In the genomic region with DNA sequence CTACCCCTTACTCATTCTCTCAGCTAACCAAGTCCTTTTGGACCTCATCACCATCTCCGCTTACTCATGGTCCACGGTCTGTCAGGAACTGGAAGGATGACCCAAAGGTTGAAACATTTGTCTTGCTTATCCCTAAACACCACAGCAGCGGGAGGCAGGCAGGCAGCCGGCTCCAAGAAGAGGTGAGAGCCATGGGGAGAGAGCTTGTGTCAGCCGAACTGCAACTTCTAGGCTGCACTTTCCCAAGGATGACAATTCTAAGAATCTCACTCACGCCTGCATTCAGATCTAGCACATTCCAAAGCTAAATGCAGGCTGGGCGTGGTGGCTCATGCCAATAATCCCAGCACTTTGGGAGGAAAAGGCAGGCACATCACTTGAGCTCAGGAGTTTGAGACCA, we compare ENCODE assay signal across 15 cellular contexts.
DNase-seq lines count a peak whose midpoint lies in the region; ATAC-seq and TF ChIP-seq lines count a peak whose summit lies in the region.
"Had no signal": no experiment of that assay in that cellular context is flagged by ENCODE, and none has a peak within 500 bp of the region (broad histone marks: within the 10 kb centered on the region; RNA-seq: fewer than 3 reads in every experiment).

No MANE protein-coding gene starts in this region.

- H3K4ac ChIP-seq in H9 (ENCODE audit: low read depth, low read length) (no peak overlapping the region), mesendoderm (ENCODE audit: low read depth, low read length) (no peak overlapping the region), trophoblast cell (ENCODE audit: low read depth, low read length) (no peak overlapping the region)

- no peaks in the 10 kb centered on the region for H3K23me2 ChIP-seq in H9 (ENCODE audit: insufficient read length, low read depth, low read length, poor library complexity, severe bottlenecking)

- H4K5ac ChIP-seq in H9 (ENCODE audit: insufficient read length, low read depth, low read length) (no peak overlapping the region), mesendoderm (ENCODE audit: low read length) (no peak overlapping the region)

- H3K4me1 Mint-ChIP-seq in H9 (no peaks in the 10 kb centered on the region), endodermal cell (no peaks in the 10 kb centered on the region)
- H3K4me1 Mint-ChIP-seq: B cell had no signal

- no peak overlapping the region for H4K91ac ChIP-seq in H9 (ENCODE audit: insufficient read length, low read depth, low read length)
- no peak overlapping the region for H4K91ac ChIP-seq in trophoblast cell (ENCODE audit: low read depth, low read length)

- no peak overlapping the region for H4K12ac ChIP-seq in trophoblast cell (ENCODE audit: low read depth, low read length)

- ATAC-seq in GM19397 (IDR thresholded peaks at IDR 0.05; ENCODE audit: unreplicated experiment), result no peak
- ATAC-seq: CD8-positive, alpha-beta T cell; GM12878 had no signal

- H3K79me2 ChIP-seq in H9 (ENCODE audit: insufficient read depth, low read length) (no peaks in the 10 kb centered on the region), mesendoderm (ENCODE audit: control insufficient read depth, insufficient read depth, low read length) (no peaks in the 10 kb centered on the region), trophoblast cell (ENCODE audit: control insufficient read depth, insufficient read depth, low read length, poor library complexity) (no peaks in the 10 kb centered on the region)

- H3K4me2 ChIP-seq in H9 (ENCODE audit: insufficient read depth, insufficient read length, low read length) (no peak overlapping the region), mesendoderm (ENCODE audit: low read length) (no peak overlapping the region), trophoblast cell (ENCODE audit: low read length) (no peak overlapping the region)
- H3K4me2 ChIP-seq: BLaER1 treated with 17β-estradiol and CSF1 and Interleukin-3, amounts not matched to agents 10 nM and 100 nM had no signal

- H3K23ac ChIP-seq in H9 (ENCODE audit: insufficient read length, low read depth, low read length), result no peak overlapping the region
- H3K23ac ChIP-seq in mesendoderm (ENCODE audit: low read length), result no peak overlapping the region
- no peak overlapping the region for H3K23ac ChIP-seq in trophoblast cell (ENCODE audit: low read length)

- H3K36me3 Mint-ChIP-seq in H9 (ENCODE audit: insufficient read depth in 1 of 3, low read depth in 3 of 3) (peaks cover 47 to 86% (median 66%) of the 10 kb centered on the region in 3 experiments), endodermal cell (ENCODE audit: low read depth) (peaks cover 72% of the 10 kb centered on the region)

- no peak overlapping the region for H3K4me3 ChIP-seq in endodermal cell (ENCODE audit: low read length)
- H3K4me3 ChIP-seq in mesendoderm (ENCODE audit: low read length), result no peak overlapping the region
- H3K4me3 ChIP-seq in trophoblast cell (ENCODE audit: low read depth, low read length), result no peak overlapping the region
- H3K4me3 ChIP-seq: BLaER1 treated with 17β-estradiol and CSF1 and Interleukin-3, amounts not matched to agents 10 nM and 100 nM; GM12878; GM23248 had no signal

- H2AFZ ChIP-seq in H9 (ENCODE audit: low read length), result no peak overlapping the region
- H2AFZ ChIP-seq in trophoblast cell (ENCODE audit: insufficient read depth, low read length, poor library complexity), result no peak overlapping the region
- H2AFZ ChIP-seq: GM23248 had no signal

- no peak overlapping the region for H3K14ac ChIP-seq in H9 (ENCODE audit: insufficient read depth, low read length)
- H3K14ac ChIP-seq in trophoblast cell (ENCODE audit: low read length), result no peak overlapping the region

- no peak overlapping the region for H3T11ph ChIP-seq in H9 (ENCODE audit: low read length)

- H2BK5ac ChIP-seq in H9 (ENCODE audit: insufficient read length, low read length) (no peak overlapping the region), mesendoderm (ENCODE audit: low read length) (no peak overlapping the region), trophoblast cell (ENCODE audit: low read depth, low read length, poor library complexity) (no peak overlapping the region)

- H3K56ac ChIP-seq in H9 (ENCODE audit: insufficient read length, low read depth, low read length) (no peak overlapping the region), mesendoderm (ENCODE audit: low read length) (no peak overlapping the region)

- TF ChIP-seq CTCF in H9 (conservative IDR thresholded peaks at IDR 0.05) (no peak), endodermal cell (conservative IDR thresholded peaks at IDR 0.05) (no peak)

- H3K27me3 ChIP-seq in H9 (ENCODE audit: insufficient read depth, low read length), result no peaks in the 10 kb centered on the region
- no peaks in the 10 kb centered on the region for H3K27me3 ChIP-seq in endodermal cell (ENCODE audit: control insufficient read depth, insufficient read depth, low read length, poor library complexity, severe bottlenecking)
- H3K27me3 ChIP-seq in mesendoderm (ENCODE audit: insufficient read depth, low read length, poor library complexity), result no peaks in the 10 kb centered on the region
- H3K27me3 ChIP-seq in trophoblast cell (ENCODE audit: insufficient read depth, low read length), result no peaks in the 10 kb centered on the region
- H3K27me3 ChIP-seq: BLaER1 treated with 17β-estradiol and CSF1 and Interleukin-3, amounts not matched to agents 10 nM and 100 nM had no signal

- no peak overlapping the region for H2BK120ac ChIP-seq in H9 (ENCODE audit: low read depth, low read length, poor library complexity, severe bottlenecking)
- no peak overlapping the region for H2BK120ac ChIP-seq in mesendoderm (ENCODE audit: low read depth, low read length)
- H2BK120ac ChIP-seq in trophoblast cell (ENCODE audit: insufficient read depth, low read length, poor library complexity), result no peak overlapping the region

- H3K9me3 ChIP-seq in H9 (ENCODE audit: control insufficient read depth, low read depth, low read length), result no peaks in the 10 kb centered on the region
- H3K9me3 ChIP-seq in endodermal cell (ENCODE audit: control insufficient read depth, low read length), result no peaks in the 10 kb centered on the region
- no peaks in the 10 kb centered on the region for H3K9me3 ChIP-seq in trophoblast cell (ENCODE audit: insufficient read depth, low read depth, low read length)
- H3K9me3 ChIP-seq: BLaER1 treated with 17β-estradiol and CSF1 and Interleukin-3, amounts not matched to agents 10 nM and 100 nM had no signal

- H4K20me1 ChIP-seq in H9 (ENCODE audit: control insufficient read depth, insufficient read depth, insufficient read length), result no peaks in the 10 kb centered on the region

- peaks cover 78% of the 10 kb centered on the region for H3K36me3 ChIP-seq in endodermal cell (ENCODE audit: control insufficient read depth, insufficient read depth, low read length)
- peaks cover 14% of the 10 kb centered on the region for H3K36me3 ChIP-seq in mesendoderm (ENCODE audit: control insufficient read depth, insufficient read depth, low read length)
- H3K36me3 ChIP-seq in trophoblast cell (ENCODE audit: control insufficient read depth in 1 of 2, insufficient read depth in 2 of 2, low read length in 2 of 2), result peaks cover 22 to 27% of the 10 kb centered on the region in 2 experiments

- H3K79me1 ChIP-seq in H9 (ENCODE audit: insufficient read depth, low read depth, low read length, poor library complexity, severe bottlenecking) (no peaks in the 10 kb centered on the region), mesendoderm (ENCODE audit: low read length) (no peaks in the 10 kb centered on the region), trophoblast cell (ENCODE audit: low read length) (no peaks in the 10 kb centered on the region)

- H2AK5ac ChIP-seq in H9 (ENCODE audit: insufficient read length, low read length) (no peak overlapping the region), mesendoderm (ENCODE audit: low read length) (no peak overlapping the region), trophoblast cell (ENCODE audit: low read length) (no peak overlapping the region)

- no CpG with 5 or more reads among the region's 7 CpGs for WGBS in H9 (ENCODE audit: extremely low coverage, insufficient read length, low lambda C conversion rate)
- 89 to 95% methylated on average over 6 to 7 of the region's 7 CpGs for WGBS in endodermal cell (ENCODE audit: insufficient coverage in 1 of 2, insufficient read length in 1 of 2), 2 experiments
- WGBS in mesendoderm (ENCODE audit: extremely low coverage, insufficient coverage, low lambda C conversion rate), result no CpG with 5 or more reads among the region's 7 CpGs
- no CpG with 5 or more reads among the region's 7 CpGs for WGBS in trophoblast cell (ENCODE audit: extremely low coverage, insufficient coverage, insufficient read length)

- DNase-seq in H9 (no peak), endodermal cell (no peak), mesendoderm (peak; percentile 51), trophoblast cell (peak; percentile 89 to 92), NCI-H82 (lab: John Stamatoyannopoulos, UW) (no peak)
- DNase-seq in stimulated activated CD8-positive, alpha-beta memory T cell treated with anti-CD3 and anti-CD28 coated beads, Interleukin-4, amount 100 ng/mL, for 48 hours, result no peak
- DNase-seq: Calu3; CD8-positive, alpha-beta T cell; DMS79 treated with DMSO at 0.1 percent for 48 hours; GM23248; HCEC 1CT had no signal

- H3K27ac Mint-ChIP-seq in H9 (peak overlapping the region; percentile 50 to 90 (median 60); a peak in 4 of 7 replicates), endodermal cell (peak overlapping the region; percentile 58)
- H3K27ac Mint-ChIP-seq: B cell; CD8-positive, alpha-beta T cell had no signal

- no peak overlapping the region for H3K4me3 Mint-ChIP-seq in H9
- no peak overlapping the region for H3K4me3 Mint-ChIP-seq in endodermal cell
- H3K4me3 Mint-ChIP-seq: B cell; CD8-positive, alpha-beta T cell had no signal

- no peaks in the 10 kb centered on the region for H3K27me3 Mint-ChIP-seq in H9 (ENCODE audit: low read depth)
- no peaks in the 10 kb centered on the region for H3K27me3 Mint-ChIP-seq in endodermal cell (ENCODE audit: insufficient read depth)
- H3K27me3 Mint-ChIP-seq: B cell had no signal

- H3K9ac ChIP-seq in H9 (ENCODE audit: extremely low read depth, insufficient read length, low read length) (no peak overlapping the region), endodermal cell (ENCODE audit: extremely low read depth, low read length, poor library complexity, severe bottlenecking) (no peak overlapping the region), mesendoderm (ENCODE audit: low read length) (no peak overlapping the region), trophoblast cell (ENCODE audit: low read length) (no peak overlapping the region)
- H3K9ac ChIP-seq: BLaER1 treated with 17β-estradiol and CSF1 and Interleukin-3, amounts not matched to agents 10 nM and 100 nM; GM23248 had no signal

- H4K8ac ChIP-seq in H9 (replicated peaks; ENCODE audit: insufficient read length, low read depth, low read length) (no peak overlapping the region), mesendoderm (ENCODE audit: low read depth, low read length) (no peak overlapping the region), trophoblast cell (ENCODE audit: low read depth, low read length) (no peak overlapping the region)

- H3K4me1 ChIP-seq in H9 (ENCODE audit: insufficient read depth, low read length) (no peaks in the 10 kb centered on the region), endodermal cell (ENCODE audit: control insufficient read depth, insufficient read depth, low read length) (no peaks in the 10 kb centered on the region), mesendoderm (ENCODE audit: control insufficient read depth, low read depth, low read length) (no peaks in the 10 kb centered on the region), trophoblast cell (ENCODE audit: control insufficient read depth in 1 of 2, insufficient read depth in 2 of 2, low read length in 2 of 2) (no peaks in the 10 kb centered on the region)
- H3K4me1 ChIP-seq: BLaER1 treated with 17β-estradiol and CSF1 and Interleukin-3, amounts not matched to agents 10 nM and 100 nM had no signal

- H2BK15ac ChIP-seq in H9 (ENCODE audit: low read depth, low read length) (no peak overlapping the region), mesendoderm (replicated peaks; ENCODE audit: low read depth) (no peak overlapping the region)

- H3K18ac ChIP-seq in H9 (ENCODE audit: insufficient read length, low read depth, low read length), result no peak overlapping the region
- no peak overlapping the region for H3K18ac ChIP-seq in mesendoderm (ENCODE audit: low read length)
- no peak overlapping the region for H3K18ac ChIP-seq in trophoblast cell (ENCODE audit: low read length)

- H2BK20ac ChIP-seq in H9 (ENCODE audit: low read depth, low read length, poor library complexity, severe bottlenecking), result no peak overlapping the region

- H3K27ac ChIP-seq in H9 (ENCODE audit: insufficient read length, low read depth, low read length), result no peak overlapping the region
- H3K27ac ChIP-seq in endodermal cell (ENCODE audit: low read depth, low read length), result no peak overlapping the region
- H3K27ac ChIP-seq in mesendoderm (ENCODE audit: low read depth, low read length), result no peak overlapping the region
- no peak overlapping the region for H3K27ac ChIP-seq in trophoblast cell (ENCODE audit: low read depth, low read length)
- H3K27ac ChIP-seq: BLaER1 treated with 17β-estradiol and CSF1 and Interleukin-3, amounts not matched to agents 10 nM and 100 nM; GM23248 had no signal

- H2BK12ac ChIP-seq in H9 (ENCODE audit: insufficient read length, low read depth, low read length) (no peak overlapping the region), trophoblast cell (ENCODE audit: low read length) (no peak overlapping the region)

- H3K9me3 Mint-ChIP-seq in H9 (no peaks in the 10 kb centered on the region), endodermal cell (no peaks in the 10 kb centered on the region)
- H3K9me3 Mint-ChIP-seq: CD8-positive, alpha-beta T cell had no signal

Comparison
In these comparisons a context has a peak if more than half of its experiments do, and no peak if none do; other contexts are left out.
1. DNase-seq: peak in mesendoderm (single experiment) and trophoblast cell (2 of 2); none in H9 (single experiment), endodermal cell (single experiment), stimulated activated CD8-positive, alpha-beta memory T cell treated with anti-CD3 and anti-CD28 coated beads, Interleukin-4, amount 100 ng/mL, for 48 hours (single experiment) and NCI-H82 (single experiment).